ENCODE assay signal across 12 cellular contexts in genomic region chr6:21500894-21501293, GRCh38.
A peak's percentile ranks its signal among the peaks of the same experiment; 100 is the strongest.
DNase-seq lines count a peak whose midpoint lies in the region; ATAC-seq, FAIRE-seq and TF ChIP-seq lines count a peak whose summit lies in the region.
"Had no signal": no experiment of that assay in that cellular context is flagged by ENCODE, and none has a peak within 500 bp of the region (broad histone marks: within the 10 kb centered on the region; RNA-seq: fewer than 3 reads in every experiment).

No MANE protein-coding gene starts in this region.

- H3K27ac ChIP-seq in pancreas, result peak overlapping the region; percentile 48 to 68 (median 60)
- H3K27ac ChIP-seq in ascending aorta, result no peak overlapping the region
- H3K27ac ChIP-seq: neural progenitor cell had no signal

- H3K9me3 ChIP-seq in pancreas, result no peaks in the 10 kb centered on the region
- no peaks in the 10 kb centered on the region for H3K9me3 ChIP-seq in ascending aorta

- no peak for TF ChIP-seq CTCF in pancreas (IDR thresholded peaks at IDR 0.05)
- TF ChIP-seq CTCF in ascending aorta (IDR thresholded peaks at IDR 0.05), result no peak

- no peaks in the 10 kb centered on the region for H3K36me3 ChIP-seq in pancreas
- no peaks in the 10 kb centered on the region for H3K36me3 ChIP-seq in ascending aorta
- H3K36me3 ChIP-seq: neural progenitor cell had no signal

- peak; percentile 72 for DNase-seq in DMS53 treated with DMSO at 0.1 percent for 48 hours (lab: John Stamatoyannopoulos, UW; ENCODE audit: unreplicated experiment)
- peak; percentile 42 to 54 for DNase-seq in NCI-H187 (lab: John Stamatoyannopoulos, UW)
- peak; percentile 95 for DNase-seq in NCI-H748 treated with DMSO at 0.1 percent for 48 hours (lab: John Stamatoyannopoulos, UW)
- DNase-seq in pancreas, result peak; percentile 79 to 96 (median 90)
- no peak for DNase-seq in ascending aorta (ENCODE audit: low spot score in 2 of 2)
- DNase-seq in NCI-H2227 treated with DMSO at 0.1 percent for 48 hours (lab: John Stamatoyannopoulos, UW), result no peak
- DNase-seq: activated gamma-delta T cell treated with Interleukin-2 at 50 U/mL for 16 hours, MM.1S had no signal

- 43 to 47% methylated on average over 3 of the region's 3 CpGs for WGBS in pancreas, 2 donors

- H3K27me3 ChIP-seq in pancreas (no peaks in the 10 kb centered on the region), ascending aorta (no peaks in the 10 kb centered on the region)
- H3K27me3 ChIP-seq: neural progenitor cell had no signal

- no peak for FAIRE-seq in pancreas (lab: Jason Lieb, UNC)

- H3K4me3 ChIP-seq in pancreas (no peak overlapping the region), ascending aorta (no peak overlapping the region)
- H3K4me3 ChIP-seq: lung, neural progenitor cell had no signal

- intact Hi-C loops in pancreas (cut with DNase I) (no loop called here), ascending aorta (cut with DNase I) (no loop called here)

- ATAC-seq in pancreas (peak; percentile 93 to 96 (median 96)), GM21619 (IDR thresholded peaks at IDR 0.05; ENCODE audit: unreplicated experiment) (no peak), GM18520 (IDR thresholded peaks at IDR 0.05; ENCODE audit: unreplicated experiment) (no peak)

- H3K4me1 ChIP-seq in pancreas (peaks cover 13 to 23% (median 17%) of the 10 kb centered on the region in 3 donors), ascending aorta (no peaks in the 10 kb centered on the region)
- H3K4me1 ChIP-seq: neural progenitor cell had no signal

Comparison
In these comparisons a context has a peak if more than half of its experiments do, and no peak if none do; other contexts are left out.
1. DNase-seq: peak in DMS53 treated with DMSO at 0.1 percent for 48 hours (single experiment), NCI-H187 (2 of 2), NCI-H748 treated with DMSO at 0.1 percent for 48 hours (single experiment) and pancreas (6 of 6); none in ascending aorta (0 of 2) and NCI-H2227 treated with DMSO at 0.1 percent for 48 hours (single experiment).
2. ATAC-seq: peak in pancreas (4 of 4); none in GM21619 (single experiment) and GM18520 (single experiment).
3. H3K27ac ChIP-seq: peak in pancreas (4 of 4); none in ascending aorta (0 of 2).